In the genomic region with DNA sequence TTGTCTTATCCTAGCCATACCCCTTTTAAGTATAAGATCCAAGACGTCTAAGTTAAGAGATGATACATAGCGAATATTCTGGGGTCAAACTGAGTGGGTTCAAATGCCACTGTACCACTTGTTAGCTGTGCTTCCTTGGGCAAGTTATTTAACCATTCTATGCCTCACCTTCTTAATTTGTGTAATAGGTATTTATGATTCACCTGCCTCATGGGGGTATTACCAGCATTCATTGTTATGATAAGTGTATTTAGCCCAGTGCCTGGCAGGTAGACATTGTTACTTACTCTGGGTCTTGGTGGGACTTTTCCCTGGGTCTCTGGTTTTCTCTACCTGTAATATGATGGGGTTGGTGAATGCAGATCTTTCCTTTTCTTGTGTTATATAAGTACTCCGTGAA, we compare ENCODE assay signal across 8 cellular contexts. TPM values are rescaled to one million over a fixed set of nuclear protein-coding genes. Genes with fewer than 3 reads are reported as not detected.
DNase-seq lines count a peak whose midpoint lies in the region; ATAC-seq and TF ChIP-seq lines count a peak whose summit lies in the region.
"Had no signal": no experiment of that assay in that cellular context is flagged by ENCODE, and none has a peak within 500 bp of the region (broad histone marks: within the 10 kb centered on the region; RNA-seq: fewer than 3 reads in every experiment).

No MANE protein-coding gene starts in this region.

- H3K27me3 ChIP-seq in GM23338 (ENCODE audit: insufficient read depth), result no peaks in the 10 kb centered on the region
- no peaks in the 10 kb centered on the region for H3K27me3 ChIP-seq in PC-3 (ENCODE audit: low read length)
- no peaks in the 10 kb centered on the region for H3K27me3 ChIP-seq in psoas muscle (ENCODE audit: insufficient read depth in 3 of 3, low read length in 2 of 3)
- H3K27me3 ChIP-seq in testis, result no peaks in the 10 kb centered on the region

- CTCF ChIA-PET in PC-3 (lab: Charles Lee), result no interaction called here

- peaks cover 4% of the 10 kb centered on the region; the same call in 2 of the 3 replicates for H3K9me3 Mint-ChIP-seq in GM23338

- H3K27ac ChIP-seq in GM23338 (ENCODE audit: low read depth) (peak overlapping the region; percentile 94; the same call in 1 of the 2 replicates), PC-3 (ENCODE audit: low read length) (peak overlapping the region; percentile 65; the same call in 1 of the 2 replicates), psoas muscle (peak overlapping the region; percentile 69), testis (no peak overlapping the region)

- peak overlapping the region; percentile 45 for H3K9ac ChIP-seq in PC-3 (ENCODE audit: low read length)

- POLR2A ChIA-PET in PC-3 (lab: Charles Lee; ENCODE audit: unreplicated experiment), result no interaction called here

- BruUV-seq in PC-3 (replicated peaks; lab: Mats Ljungman, UMichigan), result TSS peak; percentile 12

- H3K4me1 Mint-ChIP-seq in GM23338, result peaks cover 53% of the 10 kb centered on the region

- TF ChIP-seq POLR2A in testis (IDR thresholded peaks at IDR 0.05), result no peak

- WGBS in psoas muscle, 3 donors, result 47 to 67% (median 58%) methylated on average over 3 of the region's 3 CpGs
- WGBS in testis, 2 donors, result 48 to 53% methylated on average over 3 of the region's 3 CpGs

- H3K4me1 ChIP-seq in GM23338 (ENCODE audit: insufficient read depth) (peaks cover 53% of the 10 kb centered on the region), PC-3 (ENCODE audit: insufficient read depth, low read length) (peaks cover 33% of the 10 kb centered on the region), psoas muscle (peaks cover 48% of the 10 kb centered on the region), testis (peaks cover 38% of the 10 kb centered on the region)

- H3F3A ChIP-seq in GM23338 (replicated peaks; ENCODE audit: low read depth), result peaks cover 4% of the 10 kb centered on the region
- H3F3A ChIP-seq in PC-3 (ENCODE audit: low read length, unreplicated experiment), result no peaks in the 10 kb centered on the region

- no peak overlapping the region for H2AFZ ChIP-seq in GM23338
- no peak overlapping the region for H2AFZ ChIP-seq in PC-3 (ENCODE audit: low read length)

- peak; percentile 2; the same call in 2 of the 3 replicates for ATAC-seq in GM23338
- no peak for ATAC-seq in PC-3
- no peak for ATAC-seq in psoas muscle
- no peak for ATAC-seq in HG02763 (IDR thresholded peaks at IDR 0.05; ENCODE audit: unreplicated experiment)

- H4K20me1 ChIP-seq in GM23338 (replicated peaks; ENCODE audit: insufficient read depth) (peaks cover 58% of the 10 kb centered on the region), PC-3 (ENCODE audit: low read length) (peaks cover 56% of the 10 kb centered on the region)

- H3K9me3 ChIP-seq in PC-3 (ENCODE audit: low read length) (no peaks in the 10 kb centered on the region), psoas muscle (no peaks in the 10 kb centered on the region), testis (no peaks in the 10 kb centered on the region)

- peak overlapping the region; percentile 25; the same call in 1 of the 2 replicates for H3K27ac Mint-ChIP-seq in GM23338

- DNase-seq in GM23338 (ENCODE audit: low spot score), result no peak
- DNase-seq in PC-3, result peak; percentile 30
- DNase-seq in epithelial cell of esophagus (ENCODE audit: low read depth), result peak; percentile 73
- DNase-seq in psoas muscle, result no peak
- no peak for DNase-seq in effector CD4-positive, alpha-beta T cell
- DNase-seq in testis, result no peak
- DNase-seq: NCI-H524 treated with DMSO at 0.1 percent for 48 hours had no signal

- H3K4me2 ChIP-seq in GM23338 (peak overlapping the region; percentile 98), PC-3 (ENCODE audit: low read length) (peak overlapping the region; percentile 88)

- peaks cover 12% of the 10 kb centered on the region for H3K27me3 Mint-ChIP-seq in GM23338 (ENCODE audit: insufficient read depth, low read depth, poor library complexity)

- intact Hi-C loops in PC-3 (cut with micrococcal nuclease) (loop anchor here (5.0 to 10.0 kb wide), 3 partner anchors 53 to 186 kb away; partner anchors contain the start of gene MRPL22), psoas muscle (cut with DNase I) (loop anchor here (5.0 kb wide), 3 partner anchors 77 to 178 kb away; partner anchors contain the start of genes CNOT8 (in 2 of the 2) and GEMIN5 (in 1 of the 2)), testis (cut with DNase I; ENCODE audit: low total_unique reads) (loop anchor here (5.0 to 10.0 kb wide), 2 partner anchors 74 to 98 kb away; partner anchors contain the start of gene CNOT8)

- H3K36me3 ChIP-seq in GM23338 (ENCODE audit: insufficient read depth) (no peaks in the 10 kb centered on the region), PC-3 (ENCODE audit: low read depth, low read length) (no peaks in the 10 kb centered on the region), psoas muscle (ENCODE audit: insufficient read depth in 1 of 2, low read depth in 1 of 2) (no peaks in the 10 kb centered on the region), testis (ENCODE audit: low read depth, missing control alignments) (no peaks in the 10 kb centered on the region)

- TF ChIP-seq CTCF in GM23338 (conservative IDR thresholded peaks at IDR 0.05; ENCODE audit: low read depth in 2 of 2), result no peak
- no peak for TF ChIP-seq CTCF in PC-3 (conservative IDR thresholded peaks at IDR 0.05; ENCODE audit: low read depth, low read length)
- TF ChIP-seq CTCF in epithelial cell of esophagus (IDR thresholded peaks at IDR 0.05; ENCODE audit: insufficient read depth, low read depth, low read length, missing control alignments), result no peak
- TF ChIP-seq CTCF in psoas muscle (IDR thresholded peaks at IDR 0.05), result no peak
- no peak for TF ChIP-seq CTCF in testis (IDR thresholded peaks at IDR 0.05)

- H3K79me2 ChIP-seq in GM23338 (replicated peaks; ENCODE audit: insufficient read depth) (peaks cover 85% of the 10 kb centered on the region), PC-3 (ENCODE audit: low read length) (peaks cover 93% of the 10 kb centered on the region)

- H3K4me3 Mint-ChIP-seq in GM23338, result peak overlapping the region; percentile 98

- H3K9me2 ChIP-seq in GM23338 (ENCODE audit: insufficient read depth), result no peaks in the 10 kb centered on the region
- H3K9me2 ChIP-seq in PC-3 (replicated peaks; ENCODE audit: low read length), result no peaks in the 10 kb centered on the region

- H3K36me3 Mint-ChIP-seq in GM23338 (ENCODE audit: low read depth), result peaks cover 11% of the 10 kb centered on the region

- H3K4me3 ChIP-seq in GM23338 (peak overlapping the region; percentile 82), PC-3 (ENCODE audit: low read length) (peak overlapping the region; percentile 64), epithelial cell of esophagus (ENCODE audit: low read length) (peak overlapping the region; percentile 43), psoas muscle (peak overlapping the region; percentile 54), testis (no peak overlapping the region)

TF ChIP-seq in GM23338, 12 proteins besides CTCF, POLR2A, EP300 and RAD21:
- TF ChIP-seq STAT1 (IDR thresholded peaks at IDR 0.05; ENCODE audit: unreplicated experiment) (no peak), ZNF331 (CRISPR knock-in tag; IDR thresholded peaks at IDR 0.05; ENCODE audit: low read depth) (no peak)
- TF ChIP-seq, protein P1, sequence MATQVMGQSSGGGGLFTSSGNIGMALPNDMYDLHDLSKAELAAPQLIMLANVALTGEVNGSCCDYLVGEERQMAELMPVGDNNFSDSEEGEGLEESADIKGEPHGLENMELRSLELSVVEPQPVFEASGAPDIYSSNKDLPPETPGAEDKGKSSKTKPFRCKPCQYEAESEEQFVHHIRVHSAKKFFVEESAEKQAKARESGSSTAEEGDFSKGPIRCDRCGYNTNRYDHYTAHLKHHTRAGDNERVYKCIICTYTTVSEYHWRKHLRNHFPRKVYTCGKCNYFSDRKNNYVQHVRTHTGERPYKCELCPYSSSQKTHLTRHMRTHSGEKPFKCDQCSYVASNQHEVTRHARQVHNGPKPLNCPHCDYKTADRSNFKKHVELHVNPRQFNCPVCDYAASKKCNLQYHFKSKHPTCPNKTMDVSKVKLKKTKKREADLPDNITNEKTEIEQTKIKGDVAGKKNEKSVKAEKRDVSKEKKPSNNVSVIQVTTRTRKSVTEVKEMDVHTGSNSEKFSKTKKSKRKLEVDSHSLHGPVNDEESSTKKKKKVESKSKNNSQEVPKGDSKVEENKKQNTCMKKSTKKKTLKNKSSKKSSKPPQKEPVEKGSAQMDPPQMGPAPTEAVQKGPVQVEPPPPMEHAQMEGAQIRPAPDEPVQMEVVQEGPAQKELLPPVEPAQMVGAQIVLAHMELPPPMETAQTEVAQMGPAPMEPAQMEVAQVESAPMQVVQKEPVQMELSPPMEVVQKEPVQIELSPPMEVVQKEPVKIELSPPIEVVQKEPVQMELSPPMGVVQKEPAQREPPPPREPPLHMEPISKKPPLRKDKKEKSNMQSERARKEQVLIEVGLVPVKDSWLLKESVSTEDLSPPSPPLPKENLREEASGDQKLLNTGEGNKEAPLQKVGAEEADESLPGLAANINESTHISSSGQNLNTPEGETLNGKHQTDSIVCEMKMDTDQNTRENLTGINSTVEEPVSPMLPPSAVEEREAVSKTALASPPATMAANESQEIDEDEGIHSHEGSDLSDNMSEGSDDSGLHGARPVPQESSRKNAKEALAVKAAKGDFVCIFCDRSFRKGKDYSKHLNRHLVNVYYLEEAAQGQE (IDR thresholded peaks at IDR 0.05; ENCODE audit: unreplicated experiment), result no peak

RNA-seq across cellular contexts. Expression of gene LARP1, which starts 3.8 kb away (rescaled TPM):
- total RNA-seq in GM23338 (2014; rRNA removed; shearing (Covaris generic)), result 267 and 302 TPM in 2 replicates
- polyA plus RNA-seq in GM23338 (2016; fragmentation: Nextera tagmentation; extraction: Ambion mirVana), result 133 and 153 TPM in 2 replicates
- 63.9 and 123 TPM in 2 replicates for total RNA-seq in PC-3 (2014; rRNA removed)
- 100 to 1,000 TPM; 105 to 173 (median 162) TPM for total RNA-seq in psoas muscle
- polyA plus RNA-seq in psoas muscle, result 100 to 1,000 TPM in 1 of 3 donors, 10 to 100 TPM in 2; 34.1 to 108 (median 48.4) TPM
- 100 to 1,000 TPM; 169 to 174 TPM for total RNA-seq in testis
- polyA plus RNA-seq in testis (ENCODE audit: insufficient read depth, low read depth, low replicate concordance), result 118 TPM

Comparison
In these comparisons a context has a peak if more than half of its experiments do, and no peak if none do; other contexts are left out.
1. DNase-seq: peak in PC-3 (single experiment) and epithelial cell of esophagus (single experiment); none in GM23338 (single experiment), psoas muscle (0 of 2), effector CD4-positive, alpha-beta T cell (single experiment) and testis (single experiment).
2. H3K27ac ChIP-seq: peak in GM23338 (single experiment), PC-3 (single experiment) and psoas muscle (single experiment); none in testis (0 of 2).
3. H3K4me3 ChIP-seq: peak in GM23338 (single experiment), PC-3 (single experiment), epithelial cell of esophagus (single experiment) and psoas muscle (single experiment); none in testis (0 of 2).